ENCODE assay signal across 9 cellular contexts in genomic region chr4:170090667-170091052, GRCh38. TPM values are rescaled to one million over a fixed set of nuclear protein-coding genes. Genes with fewer than 3 reads are reported as not detected.
DNase-seq lines count a peak whose midpoint lies in the region; ATAC-seq, FAIRE-seq and TF ChIP-seq lines count a peak whose summit lies in the region.
"Had no signal": no experiment of that assay in that cellular context is flagged by ENCODE, and none has a peak within 500 bp of the region (broad histone marks: within the 10 kb centered on the region; RNA-seq: fewer than 3 reads in every experiment).

No MANE protein-coding gene starts in this region.

- H3K9me3 ChIP-seq in endodermal cell (ENCODE audit: control insufficient read depth, low read length) (peaks cover 13% of the 10 kb centered on the region), neuron (ENCODE audit: low read length) (no peaks in the 10 kb centered on the region)
- H3K9me3 ChIP-seq: neutrophil had no signal

- ATAC-seq in GM18858 (IDR thresholded peaks at IDR 0.05; ENCODE audit: unreplicated experiment) (no peak), HG02885 (IDR thresholded peaks at IDR 0.05; ENCODE audit: poor library complexity, unreplicated experiment) (no peak)

- no peak overlapping the region for H3K9ac ChIP-seq in endodermal cell (ENCODE audit: extremely low read depth, low read length, poor library complexity, severe bottlenecking)

- peaks cover 26% of the 10 kb centered on the region for H3K36me3 Mint-ChIP-seq in endodermal cell (ENCODE audit: low read depth)
- no peaks in the 10 kb centered on the region for H3K36me3 Mint-ChIP-seq in activated CD4-positive, alpha-beta memory T cell treated with anti-CD3 and anti-CD28 coated beads, Interleukin-2, amount 10 ng/mL, durations not matched to agents 7 days and 5 days (ENCODE audit: low read depth)

- peak; percentile 46 for DNase-seq in EH (ENCODE audit: low read depth)
- DNase-seq in LNCaP clone FGC (ENCODE audit: low read depth): peak; percentile 82
- no peak for DNase-seq in endodermal cell
- DNase-seq in RCC 7860 (ENCODE audit: low spot score): no peak
- DNase-seq in activated CD4-positive, alpha-beta memory T cell treated with anti-CD3 and anti-CD28 coated beads, Interleukin-2, amount 10 ng/mL, durations not matched to agents 7 days and 5 days: no peak

- FAIRE-seq in RCC 7860 (lab: Jason Lieb, UNC): no peak

- peaks cover 9% of the 10 kb centered on the region for H3K9me3 Mint-ChIP-seq in endodermal cell
- H3K9me3 Mint-ChIP-seq in activated CD4-positive, alpha-beta memory T cell treated with anti-CD3 and anti-CD28 coated beads, Interleukin-2, amount 10 ng/mL, durations not matched to agents 7 days and 5 days: no peaks in the 10 kb centered on the region

- POLR2A ChIA-PET in activated CD4-positive, alpha-beta memory T cell treated with anti-CD3 and anti-CD28 coated beads, Interleukin-2, amount 10 ng/mL, durations not matched to agents 7 days and 5 days (lab: Charles Lee): no interaction called here

- peaks cover 23% of the 10 kb centered on the region for H3K4me1 Mint-ChIP-seq in endodermal cell
- peaks cover 4% of the 10 kb centered on the region for H3K4me1 Mint-ChIP-seq in activated CD4-positive, alpha-beta memory T cell treated with anti-CD3 and anti-CD28 coated beads, Interleukin-2, amount 10 ng/mL, durations not matched to agents 7 days and 5 days

- TF ChIP-seq CTCF in LNCaP clone FGC (IDR thresholded peaks at IDR 0.05; ENCODE audit: control insufficient read depth, extremely low read depth, insufficient read depth) (no peak), endodermal cell (conservative IDR thresholded peaks at IDR 0.05) (no peak)

- H3K27ac Mint-ChIP-seq in endodermal cell: peak overlapping the region; percentile 90
- H3K27ac Mint-ChIP-seq in activated CD4-positive, alpha-beta memory T cell treated with anti-CD3 and anti-CD28 coated beads, Interleukin-2, amount 10 ng/mL, durations not matched to agents 7 days and 5 days: no peak overlapping the region

- peak overlapping the region; percentile 94 for H3K4me3 Mint-ChIP-seq in endodermal cell
- no peak overlapping the region for H3K4me3 Mint-ChIP-seq in activated CD4-positive, alpha-beta memory T cell treated with anti-CD3 and anti-CD28 coated beads, Interleukin-2, amount 10 ng/mL, durations not matched to agents 7 days and 5 days

- H3K4me3 ChIP-seq in LNCaP clone FGC (ENCODE audit: low read depth, low read length): peak overlapping the region; percentile 82
- H3K4me3 ChIP-seq in endodermal cell (ENCODE audit: low read length): peak overlapping the region; percentile 99
- H3K4me3 ChIP-seq in neuron (ENCODE audit: low read length): peak overlapping the region; percentile 66

- H3K36me3 ChIP-seq in endodermal cell (ENCODE audit: control insufficient read depth, insufficient read depth, low read length): peaks cover 31% of the 10 kb centered on the region
- peaks cover 28% of the 10 kb centered on the region for H3K36me3 ChIP-seq in neuron (ENCODE audit: insufficient read depth, low read length)
- H3K36me3 ChIP-seq: neutrophil had no signal

- peak overlapping the region; percentile 69 for H2AFZ ChIP-seq in neuron (ENCODE audit: low read depth, low read length)

- CTCF ChIA-PET in activated CD4-positive, alpha-beta memory T cell treated with anti-CD3 and anti-CD28 coated beads, Interleukin-2, amount 10 ng/mL, durations not matched to agents 7 days and 5 days (lab: Charles Lee): no interaction called here

- H3K27me3 Mint-ChIP-seq in endodermal cell (ENCODE audit: insufficient read depth): peaks cover 2% of the 10 kb centered on the region
- H3K27me3 Mint-ChIP-seq in activated CD4-positive, alpha-beta memory T cell treated with anti-CD3 and anti-CD28 coated beads, Interleukin-2, amount 10 ng/mL, durations not matched to agents 7 days and 5 days: peaks cover 33% of the 10 kb centered on the region

- H3K4me1 ChIP-seq in endodermal cell (ENCODE audit: control insufficient read depth, insufficient read depth, low read length) (peaks cover 6% of the 10 kb centered on the region), neuron (ENCODE audit: insufficient read depth, low read length) (peaks cover 16% of the 10 kb centered on the region)

- H3K27me3 ChIP-seq in endodermal cell (ENCODE audit: control insufficient read depth, insufficient read depth, low read length, poor library complexity, severe bottlenecking): no peaks in the 10 kb centered on the region
- H3K27me3 ChIP-seq in neuron (ENCODE audit: insufficient read depth, low read length): no peaks in the 10 kb centered on the region

- no peak overlapping the region for H3K27ac ChIP-seq in endodermal cell (ENCODE audit: low read depth, low read length)
- H3K27ac ChIP-seq: neutrophil had no signal

RNA-seq across cellular contexts. Expression of gene AADAT, which starts 0.9 kb away (rescaled TPM):
- total RNA-seq in endodermal cell: 10 to 100 TPM; 34.4 to 42.3 TPM
- 38.0 TPM for polyA plus RNA-seq in endodermal cell (2013, experiment 1 of 2)
- 37.5 TPM for polyA plus RNA-seq in endodermal cell (2013, experiment 2 of 2)
- not detected for total RNA-seq in activated CD4-positive, alpha-beta memory T cell treated with anti-CD3 and anti-CD28 coated beads, Interleukin-2, amount 10 ng/mL, durations not matched to agents 7 days and 5 days

Comparison
In these comparisons a context has a peak if more than half of its experiments do, and no peak if none do; other contexts are left out.
1. DNase-seq: peak in EH (single experiment) and LNCaP clone FGC (single experiment); none in endodermal cell (single experiment), RCC 7860 (single experiment) and activated CD4-positive, alpha-beta memory T cell treated with anti-CD3 and anti-CD28 coated beads, Interleukin-2, amount 10 ng/mL, durations not matched to agents 7 days and 5 days (single experiment).
2. RNA of gene AADAT, which starts 0.9 kb away (total RNA-seq): 34.4 to 42.3 TPM in endodermal cell; not detected in activated CD4-positive, alpha-beta memory T cell treated with anti-CD3 and anti-CD28 coated beads, Interleukin-2, amount 10 ng/mL, durations not matched to agents 7 days and 5 days; every median in the first group is over 10 times any median in the second.
3. Peak in every context shown above with its lines, with median percentiles within 50 percentile points of each other: H3K4me3 ChIP-seq.